1 cellular context compared by ENCODE assay signal in genomic region chr21:8229366-8230150, GRCh38.
TF ChIP-seq lines count a peak whose summit lies in the region.

No MANE protein-coding gene starts in this region.

TF ChIP-seq in GM12878, 131 proteins besides CTCF, POLR2A, EP300 and RAD21:
- peak; percentile 28; the same call in 1 of the 2 replicates for TF ChIP-seq FOXK2 (IDR thresholded peaks at IDR 0.05)
- TF ChIP-seq ETV6 (conservative IDR thresholded peaks at IDR 0.05 in 1 of 2, IDR thresholded peaks at IDR 0.05 in 1 of 2; ENCODE audit: borderline replicate concordance in 1 of 2, low read depth in 1 of 2) = peak in 1 of 2 experiments; percentile 96; a peak in 2 of 4 replicates
TF ChIP-seq in GM12878: peak in this region for 2; not testable (repeated sequence) for 129.
